In genomic region chr17:76080207-76080933, GRCh38 we compare ENCODE assay signal across 1 cellular context.
A peak's percentile ranks its signal among the peaks of the same experiment; 100 is the strongest.
TF ChIP-seq lines count a peak whose summit lies in the region.

No MANE protein-coding gene starts in this region.

TF ChIP-seq in WTC11, 78 proteins besides CTCF, POLR2A, EP300 and RAD21 (continued from another document and continues in another):
- TF ChIP-seq ATF2 (CRISPR knock-in tag; IDR thresholded peaks at IDR 0.05; ENCODE audit: borderline replicate concordance, low read depth) (no peak), NR3C1 (CRISPR knock-in tag; conservative IDR thresholded peaks at IDR 0.05; ENCODE audit: low read depth) (no peak), SP1 (CRISPR knock-in tag; conservative IDR thresholded peaks at IDR 0.05) (no peak), HMGA2 (CRISPR knock-in tag; IDR thresholded peaks at IDR 0.05) (no peak), CBFB (CRISPR knock-in tag; IDR thresholded peaks at IDR 0.05; ENCODE audit: low read depth) (no peak), ZMAT4 (CRISPR knock-in tag; IDR thresholded peaks at IDR 0.05) (peak; percentile 30; the same call in 1 of the 2 replicates), SOX15 (CRISPR knock-in tag; IDR thresholded peaks at IDR 0.05) (no peak), MXD4 (CRISPR knock-in tag; IDR thresholded peaks at IDR 0.05; ENCODE audit: borderline replicate concordance) (no peak), ZNF396 (CRISPR knock-in tag; IDR thresholded peaks at IDR 0.05; ENCODE audit: borderline replicate concordance) (no peak), TEAD4 (CRISPR knock-in tag; IDR thresholded peaks at IDR 0.05) (no peak), PREB (CRISPR knock-in tag; IDR thresholded peaks at IDR 0.05; ENCODE audit: borderline replicate concordance) (no peak), ZNF281 (CRISPR knock-in tag; IDR thresholded peaks at IDR 0.05) (peak; percentile 92), CREM (CRISPR knock-in tag; IDR thresholded peaks at IDR 0.05) (peak; percentile 37; the same call in 1 of the 2 replicates), ZNF263 (CRISPR knock-in tag; IDR thresholded peaks at IDR 0.05; ENCODE audit: low read depth) (no peak), STAT6 (CRISPR knock-in tag; conservative IDR thresholded peaks at IDR 0.05; ENCODE audit: low read depth) (no peak), IRF1 (CRISPR knock-in tag; IDR thresholded peaks at IDR 0.05) (no peak), ZNF121 (CRISPR knock-in tag; IDR thresholded peaks at IDR 0.05) (no peak), GABPB1 (CRISPR knock-in tag; IDR thresholded peaks at IDR 0.05) (no peak), RELA (CRISPR knock-in tag; IDR thresholded peaks at IDR 0.05; ENCODE audit: borderline replicate concordance) (no peak), ZNF425 (CRISPR knock-in tag; conservative IDR thresholded peaks at IDR 0.05) (no peak), PRDM15 (CRISPR knock-in tag; IDR thresholded peaks at IDR 0.05) (no peak), KAT7 (CRISPR knock-in tag; IDR thresholded peaks at IDR 0.05; ENCODE audit: borderline replicate concordance) (no peak), ATF1 (CRISPR knock-in tag; IDR thresholded peaks at IDR 0.05) (0 out of 2 replicates have a peak, but pooled peaks have one; percentile 64), AR (CRISPR knock-in tag; IDR thresholded peaks at IDR 0.05) (peak; percentile 62; the same call in 1 of the 2 replicates), ZNF317 (CRISPR knock-in tag; IDR thresholded peaks at IDR 0.05; ENCODE audit: borderline replicate concordance, low read depth) (no peak), USF2 (CRISPR knock-in tag; IDR thresholded peaks at IDR 0.05) (no peak; the same call in 1 of the 2 replicates), ZNF232 (CRISPR knock-in tag; IDR thresholded peaks at IDR 0.05) (peak; percentile 47), NFATC4 (CRISPR knock-in tag; IDR thresholded peaks at IDR 0.05) (peak; percentile 64; the same call in 1 of the 2 replicates), SMAD3 (CRISPR knock-in tag; IDR thresholded peaks at IDR 0.05; ENCODE audit: borderline replicate concordance) (no peak), E2F4 (CRISPR knock-in tag; IDR thresholded peaks at IDR 0.05; ENCODE audit: borderline replicate concordance, low read depth) (no peak), TCF7 (CRISPR knock-in tag; IDR thresholded peaks at IDR 0.05; ENCODE audit: low read depth) (no peak), ETV6 (CRISPR knock-in tag; IDR thresholded peaks at IDR 0.05) (no peak), ZNF138 (CRISPR knock-in tag; conservative IDR thresholded peaks at IDR 0.05) (peak; percentile 61; the same call in 1 of the 2 replicates)
